ENCODE assay signal across 9 cellular contexts in genomic region chr1:101996830-101997485, GRCh38. TPM values are rescaled to one million over a fixed set of nuclear protein-coding genes. Genes with fewer than 3 reads are reported as not detected.
DNase-seq lines count a peak whose midpoint lies in the region; ATAC-seq, FAIRE-seq and TF ChIP-seq lines count a peak whose summit lies in the region.
"Had no signal": no experiment of that assay in that cellular context is flagged by ENCODE, and none has a peak within 500 bp of the region (broad histone marks: within the 10 kb centered on the region; RNA-seq: fewer than 3 reads in every experiment).

TSS of gene OLFM3 (minus strand) at chr1:101996926.

- H3K4me2 ChIP-seq in K562 (ENCODE audit: insufficient read depth, low read length), result no peak within 1 kb of the TSS

- in situ Hi-C loops in G401 (cut with HindIII; ENCODE audit: low sequenced_read_pairs) (no loop called here), K562 (cut with MboI) (no loop called here), KBM-7 (cut with MboI; ENCODE audit: low pct_unique_long_range_greater_than_20kb, low sequenced_read_pairs) (no loop called here)

- intact Hi-C loops in K562 (cut with micrococcal nuclease), result no loop called here

- no peak within 1 kb of the TSS for H2AFZ ChIP-seq in K562 (ENCODE audit: low read depth, low read length)

- no peak within 1 kb of the TSS for H3K9ac ChIP-seq in K562 (ENCODE audit: insufficient read depth in 1 of 2, low read depth in 2 of 2, low read length in 2 of 2)

- no peaks in the 10 kb centered on the region for H3K79me2 ChIP-seq in K562 (ENCODE audit: control insufficient read depth, insufficient read depth, low read length)

- no peak within 1 kb of the TSS for H3K4me3 ChIP-seq in Jurkat, Clone E6-1 (ENCODE audit: low read length)
- H3K4me3 ChIP-seq in K562 (no peak within 1 kb of the TSS), small intestine (ENCODE audit: low read depth in 1 of 2, low read length in 2 of 2) (no peak within 1 kb of the TSS)

- no peak for FAIRE-seq in K562 (lab: Jason Lieb, UNC)
- FAIRE-seq in GM12891 (lab: Jason Lieb, UNC), result no peak
- FAIRE-seq in small intestine (lab: Jason Lieb, UNC), result no peak

- H3K27me3 ChIP-seq in K562 (ENCODE audit: control insufficient read depth in 2 of 2, insufficient read depth in 2 of 2, low read length in 2 of 2), result no peaks in the 10 kb centered on the region
- peaks cover 0 to 5% of the 10 kb centered on the region in 2 donors for H3K27me3 ChIP-seq in small intestine (ENCODE audit: control insufficient read depth in 2 of 2, insufficient read depth in 2 of 2, low read length in 2 of 2)

- POLR2A ChIA-PET in K562 (lab: Yijun Ruan, JAX), result no interaction called here

- H4K20me1 ChIP-seq in K562 (replicated peaks; ENCODE audit: control insufficient read depth, insufficient read depth, low read length), result no peaks in the 10 kb centered on the region

- TF ChIP-seq RAD21 in K562 (CRISPR knock-in tag; conservative IDR thresholded peaks at IDR 0.05 in 1 of 2, IDR thresholded peaks at IDR 0.05 in 1 of 2), result no peak

- ATAC-seq in K562, result no peak

- DNase-seq in G401 (ENCODE audit: low spot score), result peak; percentile 74
- peak; percentile 1 for DNase-seq in Jurkat, Clone E6-1 (ENCODE audit: low read depth, low spot score)
- DNase-seq in K562 (ENCODE audit: extremely low read depth in 1 of 4, low spot score in 3 of 4), result no peak
- peak; percentile 16 for DNase-seq in midbrain (lab: John Stamatoyannopoulos, UW)
- no peak for DNase-seq in GM12891 (ENCODE audit: insufficient read length, low spot score)
- no peak for DNase-seq in small intestine
- no peak for DNase-seq in CD1c-positive myeloid dendritic cell (ENCODE audit: extremely low spot score)
- DNase-seq in KBM-7, result no peak

- CTCF ChIA-PET in K562 (lab: Yijun Ruan, JAX; ENCODE audit: low intra/inter-chr PET ratio), result no interaction called here

- no peaks in the 10 kb centered on the region for H3K9me3 ChIP-seq in K562 (replicated peaks; ENCODE audit: control insufficient read depth, insufficient read depth, low read depth, low read length)
- H3K9me3 ChIP-seq in small intestine (ENCODE audit: control insufficient read depth, low read depth), result no peaks in the 10 kb centered on the region

- H3K36me3 ChIP-seq in K562 (ENCODE audit: control insufficient read depth, insufficient read depth, low read length), result no peaks in the 10 kb centered on the region
- no peaks in the 10 kb centered on the region for H3K36me3 ChIP-seq in small intestine (ENCODE audit: control insufficient read depth in 2 of 2, insufficient read depth in 2 of 2, low read length in 2 of 2)

- TF ChIP-seq EP300 in K562 (IDR thresholded peaks at IDR 0.05; ENCODE audit: low read length), result no peak

- TF ChIP-seq POLR2A in K562 (conservative IDR thresholded peaks at IDR 0.05), result no peak
- TF ChIP-seq POLR2A in GM12891 (IDR thresholded peaks at IDR 0.05; ENCODE audit: low read depth, low read length), result no peak

- no TSS peak for BruUV-seq in K562 (replicated peaks; lab: Mats Ljungman, UMichigan)

- H3K9me1 ChIP-seq in K562 (ENCODE audit: control insufficient read depth, insufficient read depth, low read length), result no peaks in the 10 kb centered on the region

- TF ChIP-seq CTCF in K562 (IDR thresholded peaks at IDR 0.05 in 2 of 3, conservative IDR thresholded peaks at IDR 0.05 in 1 of 3; ENCODE audit: insufficient read depth in 2 of 3, low read depth in 1 of 3, low read length in 3 of 3), result no peak

- H3K27ac ChIP-seq in K562 (ENCODE audit: extremely low read depth, low read depth, low read length) (no peak within 1 kb of the TSS), small intestine (ENCODE audit: low read depth in 1 of 2, low read length in 1 of 2) (no peak within 1 kb of the TSS)

- WGBS in K562 (ENCODE audit: insufficient coverage, low coverage, missing lambda C conversion rate), result 3% methylated on average over 24 of the region's 24 CpGs
- WGBS in small intestine, 3 donors, result 5 to 8% (median 7%) methylated on average over 24 of the region's 24 CpGs

- H3K4me1 ChIP-seq in K562 (replicated peaks in 1 of 2; ENCODE audit: control insufficient read depth in 2 of 2, insufficient read depth in 2 of 2, low read length in 2 of 2) (no peaks in the 10 kb centered on the region), small intestine (ENCODE audit: control insufficient read depth in 2 of 2, insufficient read depth in 1 of 2, low read depth in 1 of 2, low read length in 1 of 2) (no peaks in the 10 kb centered on the region)

TF ChIP-seq in K562, 482 proteins besides CTCF, POLR2A, EP300 and RAD21 (continues in another document):
- TF ChIP-seq PBX2 (CRISPR knock-in tag; IDR thresholded peaks at IDR 0.05; ENCODE audit: low read depth) (no peak), PBX2 (tag; conservative IDR thresholded peaks at IDR 0.05; ENCODE audit: low read depth) (no peak)

TF ChIP-seq in GM12891, 5 proteins besides CTCF, POLR2A, EP300 and RAD21:
- TF ChIP-seq SPI1 (IDR thresholded peaks at IDR 0.05; ENCODE audit: low read depth, low read length), result no peak
- no peak for TF ChIP-seq PAX5 (IDR thresholded peaks at IDR 0.05; ENCODE audit: insufficient read depth, low read length, severe bottlenecking)
- TF ChIP-seq POLR2AphosphoS5 (IDR thresholded peaks at IDR 0.05; ENCODE audit: low read depth, low read length), result no peak
- TF ChIP-seq TAF1 (IDR thresholded peaks at IDR 0.05; ENCODE audit: low read depth, low read length), result no peak
- TF ChIP-seq POU2F2 (IDR thresholded peaks at IDR 0.05; ENCODE audit: low read depth, low read length), result no peak

RNA-seq across cellular contexts. Expression of gene OLFM3, which starts in this region (rescaled TPM):
- not detected in 2 replicates for total RNA-seq in G401 (2014; rRNA removed; shearing (Covaris generic))
- not detected for polyA plus RNA-seq in Jurkat, Clone E6-1 (2012; ENCODE audit: insufficient read depth, insufficient read length)
- total RNA-seq in K562 (2011; cell fraction: chromatin; rRNA removed; ENCODE audit: low replicate concordance), result not detected in 2 replicates
- total RNA-seq in K562 (2011; cell fraction: nucleolus; rRNA removed), result not detected in 2 replicates
- total RNA-seq in K562 (2011; cell fraction: nucleoplasm; rRNA removed), result not detected in 2 replicates
- total RNA-seq in K562 (2014; rRNA removed) (not detected in 2 replicates), K562 (2014; rRNA removed; fragmentation: Illumina TruSeq; extraction: Trizol) (not detected in 2 replicates), K562 (2015; rRNA removed; fragmentation: Illumina TruSeq; extraction: Trizol) (0.07 TPM in 1 of 2 replicates, not detected in the other), K562 (2021) (not detected in 2 replicates)
- polyA plus RNA-seq in K562 (2011; rRNA removed) (not detected in 2 replicates), K562 (2014; fragmentation: Illumina TruSeq; extraction: Trizol) (not detected in 2 replicates), K562 (2014; fragmentation: Nextera tagmentation; extraction: Ambion mirVana) (not detected), K562 (2014; rRNA removed) (not detected in 2 replicates), small intestine (1 to 10 TPM in 1 of 3 donors, not detected in 2; 2.6 TPM)
- not detected in 2 replicates for polyA plus RNA-seq in K562 (2011; cell fraction: cytosol; rRNA removed)
- not detected in 2 replicates for polyA plus RNA-seq in K562 (2011; cell fraction: nucleus; rRNA removed)
- 0.03 and 0.04 TPM in 2 replicates for polyA plus RNA-seq in K562 (2012)
- polyA minus RNA-seq in K562 (2011; rRNA and poly(A)+ RNA removed), result not detected in 2 replicates
- polyA minus RNA-seq in K562 (2011; cell fraction: cytosol; rRNA and poly(A)+ RNA removed), result not detected in 2 replicates
- not detected in 2 replicates for polyA minus RNA-seq in K562 (2011; cell fraction: nucleus; rRNA and poly(A)+ RNA removed)
- not detected for polyA plus RNA-seq in GM12891 (2012; ENCODE audit: low read depth, missing spikeins)
- total RNA-seq: activated CD8-positive, alpha-beta memory T cell treated with anti-CD3 and anti-CD28 coated beads for 36 hours had no signal

Comparison
In these comparisons a context has a peak if more than half of its experiments do, and no peak if none do; other contexts are left out.
1. Peak in DNase-seq in G401; RNA of the gene not detected or under 1 TPM.
2. DNase-seq: peak in Jurkat, Clone E6-1 (single experiment) and midbrain (single experiment); none in K562 (0 of 4), GM12891 (single experiment), small intestine (single experiment), CD1c-positive myeloid dendritic cell (single experiment) and KBM-7 (single experiment).